22 cellular contexts compared by ENCODE assay signal in genomic region chr17:75736173-75736835, GRCh38. TPM values are rescaled to one million over a fixed set of nuclear protein-coding genes. Genes with fewer than 3 reads are reported as not detected.
DNase-seq lines count a peak whose midpoint lies in the region; ATAC-seq and TF ChIP-seq lines count a peak whose summit lies in the region.
"Had no signal": no experiment of that assay in that cellular context is flagged by ENCODE, and none has a peak within 500 bp of the region (broad histone marks: within the 10 kb centered on the region; RNA-seq: fewer than 3 reads in every experiment).

No MANE protein-coding gene starts in this region.

- intact Hi-C loops in Right ventricle myocardium inferior (cut with DNase I): no loop called here

- H3K4me1 Mint-ChIP-seq in endodermal cell: no peaks in the 10 kb centered on the region

- H3K4me3 Mint-ChIP-seq in endodermal cell: no peak overlapping the region
- H3K4me3 Mint-ChIP-seq: HFFc6 had no signal

- no peak overlapping the region for H3K4me3 ChIP-seq in right atrium auricular region
- no peak overlapping the region for H3K4me3 ChIP-seq in endodermal cell (ENCODE audit: low read length)

- 90 to 92% methylated on average over 22 to 26 of the region's 26 CpGs for WGBS in endodermal cell (ENCODE audit: insufficient coverage in 1 of 2, insufficient read length in 1 of 2), 2 experiments

- CTCF ChIA-PET in RWPE1 (lab: Yijun Ruan, JAX): interaction anchor here (0.6 kb wide), 1 partner anchor 103 kb away, joined by 4 read pairs; the partner anchor contains the start of gene SMIM5

- no peak for TF ChIP-seq CTCF in right atrium auricular region (IDR thresholded peaks at IDR 0.05)
- no peak for TF ChIP-seq CTCF in RWPE1 (conservative IDR thresholded peaks at IDR 0.05; ENCODE audit: low read depth)
- no peak for TF ChIP-seq CTCF in endodermal cell (conservative IDR thresholded peaks at IDR 0.05)

- POLR2A ChIA-PET in RWPE1 (lab: Yijun Ruan, JAX; ENCODE audit: low non-redundant PET): no interaction called here

- no peak for ATAC-seq in Right ventricle myocardium inferior
- ATAC-seq in activated naive CD4-positive, alpha-beta T cell treated with anti-CD3 and anti-CD28 coated beads, Interleukin-2, amount 50 U/mL, for 72 hours: no peak
- ATAC-seq: Panc1 had no signal

- H3K36me3 ChIP-seq in right atrium auricular region: no peaks in the 10 kb centered on the region
- no peaks in the 10 kb centered on the region for H3K36me3 ChIP-seq in endodermal cell (ENCODE audit: control insufficient read depth, insufficient read depth, low read length)

- peak overlapping the region; percentile 11 for H3K27ac Mint-ChIP-seq in endodermal cell
- no peak overlapping the region for H3K27ac Mint-ChIP-seq in activated naive CD4-positive, alpha-beta T cell treated with anti-CD3 and anti-CD28 coated beads, Interleukin-2, amount 50 U/mL, for 72 hours
- H3K27ac Mint-ChIP-seq: HFFc6 had no signal

- DNase-seq in Right ventricle myocardium inferior (ENCODE audit: missing footprints) (peak; percentile 37), right atrium auricular region (ENCODE audit: low spot score) (no peak), RWPE1 (ENCODE audit: low spot score) (no peak), endodermal cell (peak; percentile 40), SK-N-DZ (ENCODE audit: low spot score) (no peak), cerebellar nuclear complex (lab: John Stamatoyannopoulos, UW) (no peak), T-helper 9 cell (no peak)
- DNase-seq in activated naive CD4-positive, alpha-beta T cell treated with anti-CD3 and anti-CD28 coated beads, Interleukin-2, amount 50 U/mL, for 72 hours (ENCODE audit: low spot score in 2 of 2): no peak
- DNase-seq: AML-193, DMS53, GDM1, HFFc6, NCI-H1092 treated with DMSO at 0.1 percent for 48 hours, NCI-H146, NCI-H2029 treated with DMSO at 0.1 percent for 48 hours, NCI-H345, NCI-H524 treated with DMSO at 0.1 percent for 48 hours, NCI-H82, Right ventricle myocardium superior had no signal

- H3K9me3 Mint-ChIP-seq in endodermal cell: no peaks in the 10 kb centered on the region
- H3K9me3 Mint-ChIP-seq in activated naive CD4-positive, alpha-beta T cell treated with anti-CD3 and anti-CD28 coated beads, Interleukin-2, amount 50 U/mL, for 72 hours: no peaks in the 10 kb centered on the region
- H3K9me3 Mint-ChIP-seq: HFFc6 had no signal

- no peak overlapping the region for H3K9ac ChIP-seq in endodermal cell (ENCODE audit: extremely low read depth, low read length, poor library complexity, severe bottlenecking)
- H3K9ac ChIP-seq: KMS-11 had no signal

- H3K27ac ChIP-seq in right atrium auricular region (no peak overlapping the region), RWPE1 (peak overlapping the region; percentile 98), endodermal cell (ENCODE audit: low read depth, low read length) (no peak overlapping the region)
- H3K27ac ChIP-seq: C4-2B, KMS-11 had no signal

- H3K4me1 ChIP-seq in right atrium auricular region: peaks cover 0 to 6% of the 10 kb centered on the region in 2 donors
- no peaks in the 10 kb centered on the region for H3K4me1 ChIP-seq in endodermal cell (ENCODE audit: control insufficient read depth, insufficient read depth, low read length)

- no peaks in the 10 kb centered on the region for H3K9me3 ChIP-seq in right atrium auricular region
- no peaks in the 10 kb centered on the region for H3K9me3 ChIP-seq in endodermal cell (ENCODE audit: control insufficient read depth, low read length)

- H3K36me3 Mint-ChIP-seq in endodermal cell (ENCODE audit: low read depth): no peaks in the 10 kb centered on the region
- H3K36me3 Mint-ChIP-seq in activated naive CD4-positive, alpha-beta T cell treated with anti-CD3 and anti-CD28 coated beads, Interleukin-2, amount 50 U/mL, for 72 hours: no peaks in the 10 kb centered on the region

- H3K27me3 Mint-ChIP-seq in endodermal cell (ENCODE audit: insufficient read depth): no peaks in the 10 kb centered on the region

- no peaks in the 10 kb centered on the region for H3K27me3 ChIP-seq in right atrium auricular region
- H3K27me3 ChIP-seq in endodermal cell (ENCODE audit: control insufficient read depth, insufficient read depth, low read length, poor library complexity, severe bottlenecking): no peaks in the 10 kb centered on the region

RNA-seq across cellular contexts. Expression of gene ITGB4, which starts 15.0 kb away (rescaled TPM):
- total RNA-seq in Right ventricle myocardium inferior: 7.5 TPM
- total RNA-seq in right atrium auricular region: 10 to 100 TPM; 11.1 to 37.5 TPM
- total RNA-seq in endodermal cell: 1 to 10 TPM; 3.4 to 5.1 TPM
- 0.39 TPM for polyA plus RNA-seq in endodermal cell (2013, experiment 1 of 2)
- 0.87 TPM for polyA plus RNA-seq in endodermal cell (2013, experiment 2 of 2)
- polyA plus RNA-seq in SK-N-DZ (2014; cell fraction: cytosol; rRNA removed): 0.62 and 1.4 TPM in 2 replicates
- polyA plus RNA-seq in SK-N-DZ (2014; cell fraction: nucleus; rRNA removed): 0.23 and 0.32 TPM in 2 replicates
- total RNA-seq in activated naive CD4-positive, alpha-beta T cell treated with anti-CD3 and anti-CD28 coated beads, Interleukin-2, amount 50 U/mL, for 72 hours: 1 to 10 TPM in 1 of 2 donors, under 1 TPM in 1; 0.76 to 1.1 TPM

RNA-seq across cellular contexts. Expression of gene GALK1, which starts 28.7 kb away (rescaled TPM):
- total RNA-seq in Right ventricle myocardium inferior (23.8 TPM), right atrium auricular region (10 to 100 TPM; 19.6 to 21.0 TPM), endodermal cell (10 to 100 TPM; 26.7 to 33.2 TPM)
- polyA plus RNA-seq in endodermal cell (2013, experiment 1 of 2): 25.1 TPM
- 22.8 TPM for polyA plus RNA-seq in endodermal cell (2013, experiment 2 of 2)
- 31.3 and 40.1 TPM in 2 replicates for polyA plus RNA-seq in SK-N-DZ (2014; cell fraction: cytosol; rRNA removed)
- polyA plus RNA-seq in SK-N-DZ (2014; cell fraction: nucleus; rRNA removed): 40.1 and 54.0 TPM in 2 replicates
- total RNA-seq in activated naive CD4-positive, alpha-beta T cell treated with anti-CD3 and anti-CD28 coated beads, Interleukin-2, amount 50 U/mL, for 72 hours: 10 to 100 TPM; 54.7 to 74.8 TPM

RNA-seq across cellular contexts. Expression of gene UNK, which starts 48.3 kb away (rescaled TPM):
- total RNA-seq in Right ventricle myocardium inferior (16.0 TPM), right atrium auricular region (10 to 100 TPM; 18.8 to 25.3 TPM), endodermal cell (10 to 100 TPM; 38.0 to 39.0 TPM)
- polyA plus RNA-seq in endodermal cell (2013, experiment 1 of 2): 40.1 TPM
- 37.5 TPM for polyA plus RNA-seq in endodermal cell (2013, experiment 2 of 2)
- polyA plus RNA-seq in SK-N-DZ (2014; cell fraction: cytosol; rRNA removed): 115 and 128 TPM in 2 replicates
- polyA plus RNA-seq in SK-N-DZ (2014; cell fraction: nucleus; rRNA removed): 135 and 145 TPM in 2 replicates
- total RNA-seq in activated naive CD4-positive, alpha-beta T cell treated with anti-CD3 and anti-CD28 coated beads, Interleukin-2, amount 50 U/mL, for 72 hours: 10 to 100 TPM; 15.3 to 29.3 TPM

Comparison
In these comparisons a context has a peak if more than half of its experiments do, and no peak if none do; other contexts are left out.
1. DNase-seq: peak in Right ventricle myocardium inferior (single experiment) and endodermal cell (single experiment); none in right atrium auricular region (single experiment), RWPE1 (single experiment), SK-N-DZ (single experiment), activated naive CD4-positive, alpha-beta T cell treated with anti-CD3 and anti-CD28 coated beads, Interleukin-2, amount 50 U/mL, for 72 hours (0 of 2), cerebellar nuclear complex (0 of 2) and T-helper 9 cell (single experiment).